In genomic region chrX:125203379-125203736, GRCh38 we compare ENCODE assay signal across 9 cellular contexts.
DNase-seq lines count a peak whose midpoint lies in the region; ATAC-seq and TF ChIP-seq lines count a peak whose summit lies in the region.
"Had no signal": no experiment of that assay in that cellular context is flagged by ENCODE, and none has a peak within 500 bp of the region (broad histone marks: within the 10 kb centered on the region; RNA-seq: fewer than 3 reads in every experiment).

No MANE protein-coding gene starts in this region.

- H3K4me1 ChIP-seq in NT2/D1 (ENCODE audit: insufficient read depth, insufficient read length): no peaks in the 10 kb centered on the region
- peaks cover 0 to 33% (median 0%) of the 10 kb centered on the region in 3 donors for H3K4me1 ChIP-seq in esophagus squamous epithelium
- H3K4me1 ChIP-seq in rectal smooth muscle tissue (ENCODE audit: control insufficient read depth, insufficient read depth, low read length): no peaks in the 10 kb centered on the region

- no CpG with 5 or more reads among the region's 25 CpGs for WGBS in esophagus squamous epithelium, 2 donors

- DNase-seq in DMS53 (lab: John Stamatoyannopoulos, UW) (peak; percentile 71), NT2/D1 (ENCODE audit: low read depth, low spot score) (no peak), esophagus squamous epithelium (lab: John Stamatoyannopoulos, UW) (no peak), sciatic nerve (ENCODE audit: low spot score) (no peak), activated gamma-delta T cell (lab: John Stamatoyannopoulos, UW) (no peak), hepatic stellate cell (ENCODE audit: low spot score) (no peak)

- H3K27me3 ChIP-seq in NT2/D1 (ENCODE audit: insufficient read depth, insufficient read length) (peaks cover 27% of the 10 kb centered on the region), esophagus squamous epithelium (peaks cover 0 to 41% (median 3%) of the 10 kb centered on the region in 4 donors), rectal smooth muscle tissue (ENCODE audit: control insufficient read depth, insufficient read depth, low read length) (no peaks in the 10 kb centered on the region)

- no peaks in the 10 kb centered on the region for H3K36me3 ChIP-seq in NT2/D1 (ENCODE audit: insufficient read depth, insufficient read length, low read length)
- no peaks in the 10 kb centered on the region for H3K36me3 ChIP-seq in esophagus squamous epithelium
- H3K36me3 ChIP-seq in rectal smooth muscle tissue (ENCODE audit: control insufficient read depth, insufficient read depth, low read length): no peaks in the 10 kb centered on the region

- H3K9me3 ChIP-seq in NT2/D1 (ENCODE audit: insufficient read depth, low read length): no peaks in the 10 kb centered on the region
- no peaks in the 10 kb centered on the region for H3K9me3 ChIP-seq in esophagus squamous epithelium

- H3K27ac ChIP-seq in esophagus squamous epithelium: peak overlapping the region in 1 of 4 donors; percentile 74
- H3K27ac ChIP-seq in rectal smooth muscle tissue (ENCODE audit: low read depth, low read length): peak overlapping the region; percentile 61
- H3K27ac ChIP-seq: RWPE1 had no signal

- H3K9ac ChIP-seq in NT2/D1 (ENCODE audit: insufficient read length, low read depth) (no peak overlapping the region), rectal smooth muscle tissue (ENCODE audit: low read length) (no peak overlapping the region)

- no peak for TF ChIP-seq POLR2A in esophagus squamous epithelium (IDR thresholded peaks at IDR 0.05)

- intact Hi-C loops in esophagus squamous epithelium (cut with DNase I) (no loop called here), sciatic nerve (cut with DNase I) (no loop called here)

- ATAC-seq in sciatic nerve (no peak), GM19351 (IDR thresholded peaks at IDR 0.05; ENCODE audit: unreplicated experiment) (no peak)

- no peak for TF ChIP-seq CTCF in esophagus squamous epithelium (IDR thresholded peaks at IDR 0.05)

- H3K4me3 ChIP-seq in NT2/D1 (ENCODE audit: insufficient read length, low read depth) (peak overlapping the region; percentile 45), esophagus squamous epithelium (peak overlapping the region; percentile 18 to 61 (median 48)), rectal smooth muscle tissue (ENCODE audit: low read length) (peak overlapping the region; percentile 47)
